Comparison of ENCODE assay signal across 1 cellular context in the genomic region with DNA sequence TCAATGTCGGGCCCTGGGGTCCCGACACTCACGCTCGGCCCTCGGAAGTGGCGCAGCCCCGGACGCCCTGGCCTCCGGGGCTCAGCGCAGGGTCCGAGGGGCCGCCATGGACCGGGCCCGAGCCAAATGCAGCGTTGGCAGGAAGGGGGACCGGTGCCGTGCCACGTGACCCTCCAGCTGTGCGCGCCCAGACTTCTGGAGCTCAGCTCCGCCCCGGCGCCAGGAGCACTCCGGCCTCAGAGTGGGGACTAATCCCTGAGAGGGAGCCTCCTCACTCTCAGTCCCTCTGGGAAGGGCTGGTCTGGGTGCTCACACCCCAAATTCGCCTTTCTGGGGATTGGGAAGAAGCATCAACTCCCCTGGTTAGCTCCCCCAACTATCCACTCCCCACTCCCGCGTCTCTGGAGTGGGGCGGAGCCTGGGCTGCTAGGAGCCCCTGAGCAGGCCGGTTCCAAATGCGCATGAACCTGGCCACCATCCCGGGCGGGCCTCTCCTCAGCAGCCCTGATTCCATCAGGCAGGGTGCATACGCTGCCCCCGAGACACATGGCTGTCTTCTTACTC.
TF ChIP-seq lines count a peak whose summit lies in the region.

A gene with protein sequence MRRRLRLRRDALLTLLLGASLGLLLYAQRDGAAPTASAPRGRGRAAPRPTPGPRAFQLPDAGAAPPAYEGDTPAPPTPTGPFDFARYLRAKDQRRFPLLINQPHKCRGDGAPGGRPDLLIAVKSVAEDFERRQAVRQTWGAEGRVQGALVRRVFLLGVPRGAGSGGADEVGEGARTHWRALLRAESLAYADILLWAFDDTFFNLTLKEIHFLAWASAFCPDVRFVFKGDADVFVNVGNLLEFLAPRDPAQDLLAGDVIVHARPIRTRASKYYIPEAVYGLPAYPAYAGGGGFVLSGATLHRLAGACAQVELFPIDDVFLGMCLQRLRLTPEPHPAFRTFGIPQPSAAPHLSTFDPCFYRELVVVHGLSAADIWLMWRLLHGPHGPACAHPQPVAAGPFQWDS (minus strand): TSS at position 166 of the 564 bp plus-strand sequence. CDS start 513 bp downstream, outside the sequence.

TF ChIP-seq in HepG2, 621 proteins besides CTCF, POLR2A, EP300 and RAD21 (continued from another document and continues in another):
- TF ChIP-seq ZNF224 (CRISPR knock-in tag; IDR thresholded peaks at IDR 0.05), result no peak
- TF ChIP-seq ZFX (CRISPR knock-in tag; IDR thresholded peaks at IDR 0.05; ENCODE audit: low read depth), result peak; percentile 79
- TF ChIP-seq ZNF143 (CRISPR knock-in tag; IDR thresholded peaks at IDR 0.05), result peak; percentile 17; the same call in 1 of the 2 replicates
- no peak for TF ChIP-seq PAX8 (CRISPR knock-in tag; IDR thresholded peaks at IDR 0.05; ENCODE audit: borderline replicate concordance)
- TF ChIP-seq ZNF225 (CRISPR knock-in tag; IDR thresholded peaks at IDR 0.05), result no peak
- TF ChIP-seq RAD51 (IDR thresholded peaks at IDR 0.05; ENCODE audit: borderline replicate concordance), result peak; percentile 72
- peak; percentile 2 for TF ChIP-seq SRSF1 (optimal IDR thresholded peaks at IDR 0.05; ENCODE audit: low read depth, low read length)
- peak; percentile 72; the same call in 1 of the 2 replicates for TF ChIP-seq ZNF839 (CRISPR knock-in tag; IDR thresholded peaks at IDR 0.05; ENCODE audit: borderline replicate concordance)
- TF ChIP-seq ZNF205 (CRISPR knock-in tag; IDR thresholded peaks at IDR 0.05), result no peak
- TF ChIP-seq, protein P1, sequence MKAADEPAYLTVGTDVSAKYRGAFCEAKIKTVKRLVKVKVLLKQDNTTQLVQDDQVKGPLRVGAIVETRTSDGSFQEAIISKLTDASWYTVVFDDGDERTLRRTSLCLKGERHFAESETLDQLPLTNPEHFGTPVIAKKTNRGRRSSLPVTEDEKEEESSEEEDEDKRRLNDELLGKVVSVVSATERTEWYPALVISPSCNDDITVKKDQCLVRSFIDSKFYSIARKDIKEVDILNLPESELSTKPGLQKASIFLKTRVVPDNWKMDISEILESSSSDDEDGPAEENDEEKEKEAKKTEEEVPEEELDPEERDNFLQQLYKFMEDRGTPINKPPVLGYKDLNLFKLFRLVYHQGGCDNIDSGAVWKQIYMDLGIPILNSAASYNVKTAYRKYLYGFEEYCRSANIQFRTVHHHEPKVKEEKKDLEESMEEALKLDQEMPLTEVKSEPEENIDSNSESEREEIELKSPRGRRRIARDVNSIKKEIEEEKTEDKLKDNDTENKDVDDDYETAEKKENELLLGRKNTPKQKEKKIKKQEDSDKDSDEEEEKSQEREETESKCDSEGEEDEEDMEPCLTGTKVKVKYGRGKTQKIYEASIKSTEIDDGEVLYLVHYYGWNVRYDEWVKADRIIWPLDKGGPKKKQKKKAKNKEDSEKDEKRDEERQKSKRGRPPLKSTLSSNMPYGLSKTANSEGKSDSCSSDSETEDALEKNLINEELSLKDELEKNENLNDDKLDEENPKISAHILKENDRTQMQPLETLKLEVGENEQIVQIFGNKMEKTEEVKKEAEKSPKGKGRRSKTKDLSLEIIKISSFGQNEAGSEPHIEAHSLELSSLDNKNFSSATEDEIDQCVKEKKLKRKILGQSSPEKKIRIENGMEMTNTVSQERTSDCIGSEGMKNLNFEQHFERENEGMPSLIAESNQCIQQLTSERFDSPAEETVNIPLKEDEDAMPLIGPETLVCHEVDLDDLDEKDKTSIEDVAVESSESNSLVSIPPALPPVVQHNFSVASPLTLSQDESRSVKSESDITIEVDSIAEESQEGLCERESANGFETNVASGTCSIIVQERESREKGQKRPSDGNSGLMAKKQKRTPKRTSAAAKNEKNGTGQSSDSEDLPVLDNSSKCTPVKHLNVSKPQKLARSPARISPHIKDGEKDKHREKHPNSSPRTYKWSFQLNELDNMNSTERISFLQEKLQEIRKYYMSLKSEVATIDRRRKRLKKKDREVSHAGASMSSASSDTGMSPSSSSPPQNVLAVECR (CRISPR knock-in tag; IDR thresholded peaks at IDR 0.05; ENCODE audit: borderline replicate concordance), result peak; percentile 88
- TF ChIP-seq TGIF2 (CRISPR knock-in tag; IDR thresholded peaks at IDR 0.05), result peak; percentile 41; the same call in 1 of the 2 replicates
- TF ChIP-seq SALL1 (CRISPR knock-in tag; IDR thresholded peaks at IDR 0.05), result peak; percentile 62
- no peak for TF ChIP-seq TMF1 (CRISPR knock-in tag; IDR thresholded peaks at IDR 0.05; ENCODE audit: low read depth)
- TF ChIP-seq, protein P2, sequence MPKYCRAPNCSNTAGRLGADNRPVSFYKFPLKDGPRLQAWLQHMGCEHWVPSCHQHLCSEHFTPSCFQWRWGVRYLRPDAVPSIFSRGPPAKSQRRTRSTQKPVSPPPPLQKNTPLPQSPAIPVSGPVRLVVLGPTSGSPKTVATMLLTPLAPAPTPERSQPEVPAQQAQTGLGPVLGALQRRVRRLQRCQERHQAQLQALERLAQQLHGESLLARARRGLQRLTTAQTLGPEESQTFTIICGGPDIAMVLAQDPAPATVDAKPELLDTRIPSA (CRISPR knock-in tag; IDR thresholded peaks at IDR 0.05; ENCODE audit: borderline replicate concordance), result peak; percentile 65; the same call in 1 of the 2 replicates
- peak; percentile 97 for TF ChIP-seq AGO1 (IDR thresholded peaks at IDR 0.05; ENCODE audit: low read depth, low read length, poor library complexity, severe bottlenecking)
- TF ChIP-seq ZKSCAN8 (CRISPR knock-in tag; IDR thresholded peaks at IDR 0.05; ENCODE audit: borderline replicate concordance), result peak; percentile 37; the same call in 1 of the 2 replicates
- 0 out of 2 replicates have a peak, but pooled peaks have one; percentile 65 for TF ChIP-seq ZNF230 (CRISPR knock-in tag; IDR thresholded peaks at IDR 0.05)
- TF ChIP-seq ZNF468 (CRISPR knock-in tag; IDR thresholded peaks at IDR 0.05), result no peak
- TF ChIP-seq ZFP1 (CRISPR knock-in tag; IDR thresholded peaks at IDR 0.05), result no peak
- no peak for TF ChIP-seq ZNF207 (IDR thresholded peaks at IDR 0.05; ENCODE audit: borderline replicate concordance)
- no peak for TF ChIP-seq RBM22 (optimal IDR thresholded peaks at IDR 0.05; ENCODE audit: low read length)
- peak; percentile 5; the same call in 1 of the 2 replicates for TF ChIP-seq FOXO1 (CRISPR knock-in tag; IDR thresholded peaks at IDR 0.05)
- peak; percentile 70; the same call in 1 of the 2 replicates for TF ChIP-seq ZNF567 (CRISPR knock-in tag; IDR thresholded peaks at IDR 0.05; ENCODE audit: borderline replicate concordance)
- TF ChIP-seq CBX5 (CRISPR knock-in tag; IDR thresholded peaks at IDR 0.05; ENCODE audit: borderline replicate concordance), result no peak
- TF ChIP-seq, protein P3, sequence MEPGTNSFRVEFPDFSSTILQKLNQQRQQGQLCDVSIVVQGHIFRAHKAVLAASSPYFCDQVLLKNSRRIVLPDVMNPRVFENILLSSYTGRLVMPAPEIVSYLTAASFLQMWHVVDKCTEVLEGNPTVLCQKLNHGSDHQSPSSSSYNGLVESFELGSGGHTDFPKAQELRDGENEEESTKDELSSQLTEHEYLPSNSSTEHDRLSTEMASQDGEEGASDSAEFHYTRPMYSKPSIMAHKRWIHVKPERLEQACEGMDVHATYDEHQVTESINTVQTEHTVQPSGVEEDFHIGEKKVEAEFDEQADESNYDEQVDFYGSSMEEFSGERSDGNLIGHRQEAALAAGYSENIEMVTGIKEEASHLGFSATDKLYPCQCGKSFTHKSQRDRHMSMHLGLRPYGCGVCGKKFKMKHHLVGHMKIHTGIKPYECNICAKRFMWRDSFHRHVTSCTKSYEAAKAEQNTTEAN (CRISPR knock-in tag; conservative IDR thresholded peaks at IDR 0.05), result 0 out of 2 replicates have a peak, but pooled peaks have one; percentile 17
- TF ChIP-seq, protein P4, sequence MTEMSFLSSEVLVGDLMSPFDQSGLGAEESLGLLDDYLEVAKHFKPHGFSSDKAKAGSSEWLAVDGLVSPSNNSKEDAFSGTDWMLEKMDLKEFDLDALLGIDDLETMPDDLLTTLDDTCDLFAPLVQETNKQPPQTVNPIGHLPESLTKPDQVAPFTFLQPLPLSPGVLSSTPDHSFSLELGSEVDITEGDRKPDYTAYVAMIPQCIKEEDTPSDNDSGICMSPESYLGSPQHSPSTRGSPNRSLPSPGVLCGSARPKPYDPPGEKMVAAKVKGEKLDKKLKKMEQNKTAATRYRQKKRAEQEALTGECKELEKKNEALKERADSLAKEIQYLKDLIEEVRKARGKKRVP (CRISPR knock-in tag; IDR thresholded peaks at IDR 0.05), result 0 out of 4 replicates have a peak, but pooled peaks of 1 of the 2 experiments have one; percentile 17
- TF ChIP-seq, protein P5, sequence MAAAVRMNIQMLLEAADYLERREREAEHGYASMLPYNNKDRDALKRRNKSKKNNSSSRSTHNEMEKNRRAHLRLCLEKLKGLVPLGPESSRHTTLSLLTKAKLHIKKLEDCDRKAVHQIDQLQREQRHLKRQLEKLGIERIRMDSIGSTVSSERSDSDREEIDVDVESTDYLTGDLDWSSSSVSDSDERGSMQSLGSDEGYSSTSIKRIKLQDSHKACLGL (CRISPR knock-in tag; IDR thresholded peaks at IDR 0.05), result peak; percentile 81
- peak; percentile 68 for TF ChIP-seq HNRNPK (IDR thresholded peaks at IDR 0.05; ENCODE audit: low read depth, low read length, poor library complexity, severe bottlenecking)
- TF ChIP-seq MEF2D (CRISPR knock-in tag; IDR thresholded peaks at IDR 0.05), result no peak
- TF ChIP-seq, protein P6, sequence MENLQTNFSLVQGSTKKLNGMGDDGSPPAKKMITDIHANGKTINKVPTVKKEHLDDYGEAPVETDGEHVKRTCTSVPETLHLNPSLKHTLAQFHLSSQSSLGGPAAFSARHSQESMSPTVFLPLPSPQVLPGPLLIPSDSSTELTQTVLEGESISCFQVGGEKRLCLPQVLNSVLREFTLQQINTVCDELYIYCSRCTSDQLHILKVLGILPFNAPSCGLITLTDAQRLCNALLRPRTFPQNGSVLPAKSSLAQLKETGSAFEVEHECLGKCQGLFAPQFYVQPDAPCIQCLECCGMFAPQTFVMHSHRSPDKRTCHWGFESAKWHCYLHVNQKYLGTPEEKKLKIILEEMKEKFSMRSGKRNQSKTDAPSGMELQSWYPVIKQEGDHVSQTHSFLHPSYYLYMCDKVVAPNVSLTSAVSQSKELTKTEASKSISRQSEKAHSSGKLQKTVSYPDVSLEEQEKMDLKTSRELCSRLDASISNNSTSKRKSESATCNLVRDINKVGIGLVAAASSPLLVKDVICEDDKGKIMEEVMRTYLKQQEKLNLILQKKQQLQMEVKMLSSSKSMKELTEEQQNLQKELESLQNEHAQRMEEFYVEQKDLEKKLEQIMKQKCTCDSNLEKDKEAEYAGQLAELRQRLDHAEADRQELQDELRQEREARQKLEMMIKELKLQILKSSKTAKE (CRISPR knock-in tag; IDR thresholded peaks at IDR 0.05; ENCODE audit: borderline replicate concordance), result 0 out of 2 replicates have a peak, but pooled peaks have one; percentile 7
- TF ChIP-seq NFKB2 (CRISPR knock-in tag; IDR thresholded peaks at IDR 0.05; ENCODE audit: borderline replicate concordance), result peak; percentile 72; the same call in 1 of the 2 replicates
- TF ChIP-seq, protein P7, sequence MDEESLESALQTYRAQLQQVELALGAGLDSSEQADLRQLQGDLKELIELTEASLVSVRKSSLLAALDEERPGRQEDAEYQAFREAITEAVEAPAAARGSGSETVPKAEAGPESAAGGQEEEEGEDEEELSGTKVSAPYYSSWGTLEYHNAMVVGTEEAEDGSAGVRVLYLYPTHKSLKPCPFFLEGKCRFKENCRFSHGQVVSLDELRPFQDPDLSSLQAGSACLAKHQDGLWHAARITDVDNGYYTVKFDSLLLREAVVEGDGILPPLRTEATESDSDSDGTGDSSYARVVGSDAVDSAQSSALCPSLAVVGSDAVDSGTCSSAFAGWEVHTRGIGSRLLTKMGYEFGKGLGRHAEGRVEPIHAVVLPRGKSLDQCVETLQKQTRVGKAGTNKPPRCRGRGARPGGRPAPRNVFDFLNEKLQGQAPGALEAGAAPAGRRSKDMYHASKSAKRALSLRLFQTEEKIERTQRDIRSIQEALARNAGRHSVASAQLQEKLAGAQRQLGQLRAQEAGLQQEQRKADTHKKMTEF (CRISPR knock-in tag; IDR thresholded peaks at IDR 0.05), result peak; percentile 62; the same call in 1 of the 2 replicates
- 0 out of 2 replicates have a peak, but pooled peaks have one; percentile 67 for TF ChIP-seq SIN3A (IDR thresholded peaks at IDR 0.05; ENCODE audit: borderline replicate concordance, low read depth, low read length)
- peak; percentile 68; the same call in 1 of the 2 replicates for TF ChIP-seq SMAD1 (CRISPR knock-in tag; IDR thresholded peaks at IDR 0.05; ENCODE audit: borderline replicate concordance, low read depth)
- TF ChIP-seq ZNF432 (CRISPR knock-in tag; IDR thresholded peaks at IDR 0.05; ENCODE audit: borderline replicate concordance), result no peak
- TF ChIP-seq GABPB1 (CRISPR knock-in tag; IDR thresholded peaks at IDR 0.05), result peak; percentile 74; the same call in 1 of the 2 replicates
- TF ChIP-seq KLF16 (CRISPR knock-in tag; IDR thresholded peaks at IDR 0.05), result peak in 1 of 2 experiments; percentile 44; a peak in 1 of 4 replicates
- TF ChIP-seq ARNT2 (CRISPR knock-in tag; IDR thresholded peaks at IDR 0.05; ENCODE audit: low read depth), result peak; percentile 68; the same call in 1 of the 2 replicates
- peak; percentile 71; the same call in 1 of the 2 replicates for TF ChIP-seq ZNF138 (CRISPR knock-in tag; IDR thresholded peaks at IDR 0.05; ENCODE audit: low read depth)
- TF ChIP-seq, protein P8, sequence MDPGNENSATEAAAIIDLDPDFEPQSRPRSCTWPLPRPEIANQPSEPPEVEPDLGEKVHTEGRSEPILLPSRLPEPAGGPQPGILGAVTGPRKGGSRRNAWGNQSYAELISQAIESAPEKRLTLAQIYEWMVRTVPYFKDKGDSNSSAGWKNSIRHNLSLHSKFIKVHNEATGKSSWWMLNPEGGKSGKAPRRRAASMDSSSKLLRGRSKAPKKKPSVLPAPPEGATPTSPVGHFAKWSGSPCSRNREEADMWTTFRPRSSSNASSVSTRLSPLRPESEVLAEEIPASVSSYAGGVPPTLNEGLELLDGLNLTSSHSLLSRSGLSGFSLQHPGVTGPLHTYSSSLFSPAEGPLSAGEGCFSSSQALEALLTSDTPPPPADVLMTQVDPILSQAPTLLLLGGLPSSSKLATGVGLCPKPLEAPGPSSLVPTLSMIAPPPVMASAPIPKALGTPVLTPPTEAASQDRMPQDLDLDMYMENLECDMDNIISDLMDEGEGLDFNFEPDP (CRISPR knock-in tag; conservative IDR thresholded peaks at IDR 0.05), result no peak
- peak; percentile 66; the same call in 1 of the 2 replicates for TF ChIP-seq MXD4 (CRISPR knock-in tag; IDR thresholded peaks at IDR 0.05)
- TF ChIP-seq ZNF350 (CRISPR knock-in tag; IDR thresholded peaks at IDR 0.05; ENCODE audit: borderline replicate concordance, low read depth), result peak; percentile 63; the same call in 1 of the 2 replicates
- TF ChIP-seq SP5 (CRISPR knock-in tag; IDR thresholded peaks at IDR 0.05; ENCODE audit: borderline replicate concordance, low read depth), result 0 out of 2 replicates have a peak, but pooled peaks have one; percentile 36
- no peak for TF ChIP-seq ZNF335 (CRISPR knock-in tag; IDR thresholded peaks at IDR 0.05)
- no peak for TF ChIP-seq IKZF1 (IDR thresholded peaks at IDR 0.05)
- peak; percentile 71; the same call in 1 of the 2 replicates for TF ChIP-seq ZNF776 (CRISPR knock-in tag; IDR thresholded peaks at IDR 0.05)
- peak; percentile 93 for TF ChIP-seq IKZF4 (CRISPR knock-in tag; IDR thresholded peaks at IDR 0.05; ENCODE audit: borderline replicate concordance, low read depth, not compliant biosample characterization)
